In genomic region chr6:52664185-52664990, GRCh38 we compare ENCODE assay signal across 1 cellular context.
TF ChIP-seq lines count a peak whose summit lies in the region.

No MANE protein-coding gene starts in this region.

TF ChIP-seq in K562, 482 proteins besides CTCF, POLR2A, EP300 and RAD21 (continued from another document and continues in another):
- TF ChIP-seq PRDM10 (IDR thresholded peaks at IDR 0.05; ENCODE audit: partially characterized antibody) (no peak), CHCHD3 (CRISPR knock-in tag; IDR thresholded peaks at IDR 0.05) (no peak), ZNF707 (CRISPR knock-in tag; conservative IDR thresholded peaks at IDR 0.05) (no peak), ZNF639 (CRISPR knock-in tag; conservative IDR thresholded peaks at IDR 0.05 in 1 of 2, IDR thresholded peaks at IDR 0.05 in 1 of 2) (no peak), ZBTB2 (IDR thresholded peaks at IDR 0.05) (no peak; the same call in 1 of the 2 replicates), STAT5B (CRISPR knock-in tag; IDR thresholded peaks at IDR 0.05) (no peak), CAMTA2 (CRISPR knock-in tag; conservative IDR thresholded peaks at IDR 0.05) (no peak), ZNF583 (CRISPR knock-in tag; IDR thresholded peaks at IDR 0.05) (no peak), BRD9 (IDR thresholded peaks at IDR 0.05; ENCODE audit: low read depth, partially characterized antibody) (no peak), MECOM (CRISPR knock-in tag; IDR thresholded peaks at IDR 0.05) (no peak), SAFB2 (IDR thresholded peaks at IDR 0.05; ENCODE audit: borderline replicate concordance, low read depth, low read length, severe bottlenecking) (no peak), MIER1 (IDR thresholded peaks at IDR 0.05; ENCODE audit: low read depth) (no peak), CTBP1 (IDR thresholded peaks at IDR 0.05; ENCODE audit: borderline replicate concordance) (peak; percentile 72), HOMEZ (CRISPR knock-in tag; IDR thresholded peaks at IDR 0.05) (no peak), VEZF1 (CRISPR knock-in tag; IDR thresholded peaks at IDR 0.05) (no peak), ZNF316 (IDR thresholded peaks at IDR 0.05) (no peak), TRIM24 (IDR thresholded peaks at IDR 0.05) (0 out of 4 replicates have a peak, but pooled peaks of 1 of the 2 experiments have one; percentile 18), ATF6 (CRISPR knock-in tag; IDR thresholded peaks at IDR 0.05) (0 out of 2 replicates have a peak, but pooled peaks have one; percentile 67), NFRKB (IDR thresholded peaks at IDR 0.05; ENCODE audit: low read depth) (0 out of 2 replicates have a peak, but pooled peaks have one; percentile 3), THRB (CRISPR knock-in tag; conservative IDR thresholded peaks at IDR 0.05) (no peak), NR2F6 (CRISPR knock-in tag; IDR thresholded peaks at IDR 0.05) (no peak), CBX3 (IDR thresholded peaks at IDR 0.05; ENCODE audit: borderline replicate concordance in 1 of 2, low read length in 2 of 2) (0 out of 3 replicates have a peak, but pooled peaks of 1 of the 2 experiments have one; percentile 13), TCF7 (IDR thresholded peaks at IDR 0.05; ENCODE audit: borderline replicate concordance) (0 out of 2 replicates have a peak, but pooled peaks have one; percentile 42), THAP12 (CRISPR knock-in tag; IDR thresholded peaks at IDR 0.05) (no peak), ZNF79 (CRISPR knock-in tag; IDR thresholded peaks at IDR 0.05; ENCODE audit: low read depth) (no peak), ZNF551 (CRISPR knock-in tag; IDR thresholded peaks at IDR 0.05) (no peak), EHMT2 (IDR thresholded peaks at IDR 0.05) (no peak), MYBL2 (IDR thresholded peaks at IDR 0.05; ENCODE audit: low read depth) (no peak), MYBL2 (CRISPR knock-in tag; IDR thresholded peaks at IDR 0.05; ENCODE audit: borderline replicate concordance) (no peak), MBD1 (CRISPR knock-in tag; IDR thresholded peaks at IDR 0.05) (no peak), U2AF1 (optimal IDR thresholded peaks at IDR 0.05; ENCODE audit: low read depth, low read length) (no peak), HLTF (IDR thresholded peaks at IDR 0.05) (no peak), ZNF347 (CRISPR knock-in tag; IDR thresholded peaks at IDR 0.05; ENCODE audit: low read depth) (no peak), GTF2B (IDR thresholded peaks at IDR 0.05; ENCODE audit: extremely low read depth, insufficient read length) (peak; percentile 91), RB1 (IDR thresholded peaks at IDR 0.05; ENCODE audit: low read depth) (peak; percentile 70), MXD1 (CRISPR knock-in tag; IDR thresholded peaks at IDR 0.05; ENCODE audit: borderline replicate concordance, poor library complexity, severe bottlenecking) (no peak), RBM22 (IDR thresholded peaks at IDR 0.05; ENCODE audit: low read depth, low read length, poor library complexity, severe bottlenecking) (peak; percentile 54), SIN3B (IDR thresholded peaks at IDR 0.05; ENCODE audit: low read depth) (no peak), ZNF133 (CRISPR knock-in tag; IDR thresholded peaks at IDR 0.05) (no peak), SMAD1 (IDR thresholded peaks at IDR 0.05; ENCODE audit: low read depth, low read length, partially characterized antibody) (no peak), ZNF263 (CRISPR knock-in tag; IDR thresholded peaks at IDR 0.05; ENCODE audit: borderline replicate concordance) (no peak), MNT (conservative IDR thresholded peaks at IDR 0.05) (no peak)
